24 cellular contexts compared by ENCODE assay signal in genomic region chr5:127549551-127549950, GRCh38.
"Had no signal": no experiment of that assay in that cellular context is flagged by ENCODE, and none has a peak within 500 bp of the region (broad histone marks: within the 10 kb centered on the region; RNA-seq: fewer than 3 reads in every experiment).

No MANE protein-coding gene starts in this region.

- DNase-seq: activated B cell treated with CpG ODN at 0.5 μM for 24 hours; activated CD4-positive, alpha-beta T cell treated with anti-CD3 and anti-CD28 coated beads, Interleukin-2, amount 10 ng/mL, durations not matched to agents 24 days and 14 days; activated CD8-positive, alpha-beta memory T cell treated with anti-CD3 and anti-CD28 coated beads, Interleukin-2, amount 50 U/mL, for 4 hours; activated CD8-positive, alpha-beta T cell treated with anti-CD3 and anti-CD28 coated beads, Interleukin-2, amount 10 ng/mL, durations not matched to agents 7 days and 5 days; activated gamma-delta T cell treated with Interleukin-2 at 50 U/mL for 16 hours; activated naive CD8-positive, alpha-beta T cell treated with anti-CD3 and anti-CD28 coated beads for 36 hours; activated T-cell treated with anti-CD3 and anti-CD28 coated beads, Interleukin-2, amount 50 U/mL, for 72 hours; anterior cingulate cortex; cerebellar nuclear complex; effector CD8-positive, alpha-beta T cell; islet precursor cell; left lung; mammary epithelial cell; naive thymus-derived CD4-positive, alpha-beta T cell; stimulated activated CD4-positive, alpha-beta T cell treated with anti-CD3 and anti-CD28 coated beads, Interleukin-12 subunit alpha, Interleukin-12 subunit beta, amount 100 ng/mL, for 4 hours; stimulated activated CD4-positive, alpha-beta T cell treated with anti-CD3 and anti-CD28 coated beads, Interleukin-2, amount 100 ng/mL, for 24 hours; stomach; T-helper 17 cell; testis; upper lobe of left lung had no signal

- H3K4me3 ChIP-seq: breast epithelium, hepatocyte, left lung, stomach, testis, upper lobe of left lung had no signal

- H3K36me3 ChIP-seq: breast epithelium had no signal

- H3K27ac ChIP-seq: breast epithelium, hepatocyte, left lung, neutrophil, parathyroid adenoma, stomach, testis, upper lobe of left lung had no signal

- H3K4me1 ChIP-seq: breast epithelium, left lung, testis had no signal

- H3K27me3 ChIP-seq: breast epithelium, hepatocyte, left lung, neutrophil, stomach, testis, upper lobe of left lung had no signal

- ATAC-seq: activated CD8-positive, alpha-beta T cell treated with anti-CD3 and anti-CD28 coated beads, Interleukin-2, amount 10 ng/mL, durations not matched to agents 7 days and 5 days; activated T-cell treated with anti-CD3 and anti-CD28 coated beads, Interleukin-2, amount 50 U/mL, for 72 hours; left lung; naive thymus-derived CD4-positive, alpha-beta T cell; T-helper 17 cell had no signal

- H3K9me3 ChIP-seq: neutrophil, testis, upper lobe of left lung had no signal
